12 cellular contexts compared by ENCODE assay signal in genomic region chr1:78370779-78371482, GRCh38.
DNase-seq lines count a peak whose midpoint lies in the region; ATAC-seq and TF ChIP-seq lines count a peak whose summit lies in the region.
"Had no signal": no experiment of that assay in that cellular context is flagged by ENCODE, and none has a peak within 500 bp of the region (broad histone marks: within the 10 kb centered on the region; RNA-seq: fewer than 3 reads in every experiment).

No MANE protein-coding gene starts in this region.

- H3K36me3 Mint-ChIP-seq in activated T-helper 2 cell treated with anti-CD3 and anti-CD28 coated beads, Interferon-gamma antibody, Interleukin-2, Interleukin-4, amounts not matched to agents 10 μg/mL and 5 μg/mL and 100 μg/mL, durations not matched to agents 14 hours and 24 hours and 36 hours (ENCODE audit: low read depth), result no peaks in the 10 kb centered on the region
- H3K36me3 Mint-ChIP-seq: CD8-positive, alpha-beta T cell had no signal

- DNase-seq in GM12865 (ENCODE audit: low read depth) (peak; percentile 47), fibroblast of the conjunctiva (ENCODE audit: low read depth) (peak; percentile 91), cerebellar nuclear complex (lab: John Stamatoyannopoulos, UW) (no peak), NCI-H226 (no peak), omental fat pad (ENCODE audit: low spot score) (no peak)
- no peak for DNase-seq in activated T-helper 2 cell treated with anti-CD3 and anti-CD28 coated beads, Interferon-gamma antibody, Interleukin-2, Interleukin-4, amounts not matched to agents 10 μg/mL and 5 μg/mL and 100 μg/mL, durations not matched to agents 14 hours and 24 hours and 36 hours (ENCODE audit: low spot score)
- DNase-seq: activated effector memory CD4-positive, alpha-beta T cell treated with Interleukin-2 at 50 U/mL for 16 hours; CD8-positive, alpha-beta T cell; NCI-H1694 treated with DMSO at 0.1 percent for 48 hours had no signal

- intact Hi-C loops in activated T-helper 2 cell treated with anti-CD3 and anti-CD28 coated beads, Interferon-gamma antibody, Interleukin-2, Interleukin-4, amounts not matched to agents 10 μg/mL and 5 μg/mL and 100 μg/mL, durations not matched to agents 14 hours and 24 hours and 36 hours (cut with micrococcal nuclease), result no loop called here

- no peaks in the 10 kb centered on the region for H3K27me3 Mint-ChIP-seq in activated T-helper 2 cell treated with anti-CD3 and anti-CD28 coated beads, Interferon-gamma antibody, Interleukin-2, Interleukin-4, amounts not matched to agents 10 μg/mL and 5 μg/mL and 100 μg/mL, durations not matched to agents 14 hours and 24 hours and 36 hours (ENCODE audit: low read depth)

- TF ChIP-seq CTCF in GM12865 (IDR thresholded peaks at IDR 0.05; ENCODE audit: insufficient read depth, low read depth, low read length, missing control alignments), result no peak
- TF ChIP-seq CTCF in omental fat pad (IDR thresholded peaks at IDR 0.05), result no peak

- no peaks in the 10 kb centered on the region for H3K4me1 Mint-ChIP-seq in activated T-helper 2 cell treated with anti-CD3 and anti-CD28 coated beads, Interferon-gamma antibody, Interleukin-2, Interleukin-4, amounts not matched to agents 10 μg/mL and 5 μg/mL and 100 μg/mL, durations not matched to agents 14 hours and 24 hours and 36 hours (ENCODE audit: low read depth)

- ATAC-seq in GM21786 (IDR thresholded peaks at IDR 0.05; ENCODE audit: unreplicated experiment), result peak; percentile 66
- ATAC-seq in HG03520 (IDR thresholded peaks at IDR 0.05; ENCODE audit: unreplicated experiment), result peak; percentile 71
- no peak for ATAC-seq in omental fat pad (ENCODE audit: low FRiP score)
- ATAC-seq: CD8-positive, alpha-beta T cell had no signal

- H3K4me3 ChIP-seq in GM12865 (ENCODE audit: low read depth, low read length), result no peak overlapping the region

- no peaks in the 10 kb centered on the region for H3K9me3 Mint-ChIP-seq in activated T-helper 2 cell treated with anti-CD3 and anti-CD28 coated beads, Interferon-gamma antibody, Interleukin-2, Interleukin-4, amounts not matched to agents 10 μg/mL and 5 μg/mL and 100 μg/mL, durations not matched to agents 14 hours and 24 hours and 36 hours
- H3K9me3 Mint-ChIP-seq: CD8-positive, alpha-beta T cell; T-helper 2 cell treated with Interferon-gamma antibody and Interleukin-4, amounts not matched to agents 5 μg/mL and 100 μg/mL, for 36 hours had no signal

- H3K27ac Mint-ChIP-seq in activated T-helper 2 cell treated with anti-CD3 and anti-CD28 coated beads, Interferon-gamma antibody, Interleukin-2, Interleukin-4, amounts not matched to agents 10 μg/mL and 5 μg/mL and 100 μg/mL, durations not matched to agents 14 hours and 24 hours and 36 hours, result no peak overlapping the region
- H3K27ac Mint-ChIP-seq: CD8-positive, alpha-beta T cell; T-helper 2 cell treated with Interferon-gamma antibody and Interleukin-4, amounts not matched to agents 5 μg/mL and 100 μg/mL, for 36 hours had no signal

- no peak overlapping the region for H3K4me3 Mint-ChIP-seq in activated T-helper 2 cell treated with anti-CD3 and anti-CD28 coated beads, Interferon-gamma antibody, Interleukin-2, Interleukin-4, amounts not matched to agents 10 μg/mL and 5 μg/mL and 100 μg/mL, durations not matched to agents 14 hours and 24 hours and 36 hours (ENCODE audit: low read depth)
- H3K4me3 Mint-ChIP-seq: CD8-positive, alpha-beta T cell; T-helper 2 cell treated with Interferon-gamma antibody and Interleukin-4, amounts not matched to agents 5 μg/mL and 100 μg/mL, for 36 hours had no signal

Comparison
In these comparisons a context has a peak if more than half of its experiments do, and no peak if none do; other contexts are left out.
1. DNase-seq: peak in GM12865 (single experiment) and fibroblast of the conjunctiva (single experiment); none in cerebellar nuclear complex (0 of 2), NCI-H226 (single experiment), activated T-helper 2 cell treated with anti-CD3 and anti-CD28 coated beads, Interferon-gamma antibody, Interleukin-2, Interleukin-4, amounts not matched to agents 10 μg/mL and 5 μg/mL and 100 μg/mL, durations not matched to agents 14 hours and 24 hours and 36 hours (single experiment) and omental fat pad (single experiment).